Comparison of ENCODE assay signal across 25 cellular contexts in genomic region chr6:122165014-122165413, GRCh38.
"Had no signal": no experiment of that assay in that cellular context is flagged by ENCODE, and none has a peak within 500 bp of the region (broad histone marks: within the 10 kb centered on the region; RNA-seq: fewer than 3 reads in every experiment).

No MANE protein-coding gene starts in this region.

- DNase-seq: colonic mucosa; cortex of kidney; dermis blood vessel endothelial cell; dorsolateral prefrontal cortex; effector CD4-positive, alpha-beta T cell; effector CD8-positive, alpha-beta T cell; effector memory CD4-positive, alpha-beta T cell; effector memory CD8-positive, alpha-beta T cell; endodermal cell; erythroblast; esophagus squamous epithelium; foreskin fibroblast; foreskin keratinocyte; foreskin melanocyte; gastrocnemius medialis; glutamatergic neuron; head of caudate nucleus; heart right ventricle had no signal

- H3K27me3 Mint-ChIP-seq: dendritic cell treated with granulocyte-macrophage colony-stimulating factor and Interleukin-4, amounts not matched to agents 40 ng/mL and 50 ng/mL, for 4 days; effector memory CD8-positive, alpha-beta T cell had no signal

- H3K27ac Mint-ChIP-seq: dendritic cell treated with granulocyte-macrophage colony-stimulating factor and Interleukin-4, amounts not matched to agents 40 ng/mL and 50 ng/mL, for 4 days; effector memory CD8-positive, alpha-beta T cell; endodermal cell had no signal

- H3K4me3 Mint-ChIP-seq: dendritic cell treated with granulocyte-macrophage colony-stimulating factor and Interleukin-4, amounts not matched to agents 40 ng/mL and 50 ng/mL, for 4 days; effector memory CD8-positive, alpha-beta T cell; endodermal cell had no signal

- H3K36me3 ChIP-seq: colonic mucosa, esophagus muscularis mucosa, esophagus squamous epithelium, gastrocnemius medialis, gastroesophageal sphincter, heart left ventricle, heart right ventricle had no signal

- H3K4me1 Mint-ChIP-seq: endodermal cell had no signal

- ATAC-seq: effector memory CD8-positive, alpha-beta T cell; esophagus mucosa; foreskin keratinocyte; gastrocnemius medialis; gastroesophageal sphincter; heart left ventricle; heart right ventricle had no signal

- H3K4me1 ChIP-seq: colonic mucosa, esophagus squamous epithelium, foreskin keratinocyte, gastrocnemius medialis, heart right ventricle had no signal

- H3K9me3 ChIP-seq: colonic mucosa, esophagus muscularis mucosa, esophagus squamous epithelium, gastrocnemius medialis, gastroesophageal sphincter had no signal

- H3K4me3 ChIP-seq: colonic mucosa, coronary artery, dorsolateral prefrontal cortex, esophagus muscularis mucosa, esophagus squamous epithelium, gastrocnemius medialis, gastroesophageal sphincter, heart left ventricle, heart right ventricle had no signal

- H3K27ac ChIP-seq: colonic mucosa, coronary artery, dorsolateral prefrontal cortex, epithelial cell of prostate, esophagus muscularis mucosa, esophagus squamous epithelium, foreskin keratinocyte, gastrocnemius medialis, gastroesophageal sphincter, heart left ventricle, heart right ventricle had no signal

- H3K27me3 ChIP-seq: colonic mucosa, dorsolateral prefrontal cortex, esophagus muscularis mucosa, esophagus squamous epithelium, foreskin keratinocyte, gastrocnemius medialis, gastroesophageal sphincter, heart left ventricle, heart right ventricle had no signal
